In genomic region chr4:29085748-29086147, GRCh38 we compare ENCODE assay signal across 28 cellular contexts.
"Had no signal": no experiment of that assay in that cellular context is flagged by ENCODE, and none has a peak within 500 bp of the region (broad histone marks: within the 10 kb centered on the region; RNA-seq: fewer than 3 reads in every experiment).

No MANE protein-coding gene starts in this region.

- H3K4me3 ChIP-seq: colonic mucosa, coronary artery, dorsolateral prefrontal cortex, esophagus muscularis mucosa, esophagus squamous epithelium, gastrocnemius medialis, gastroesophageal sphincter, heart left ventricle, heart right ventricle had no signal

- H3K27me3 ChIP-seq: colonic mucosa, dorsolateral prefrontal cortex, esophagus muscularis mucosa, esophagus squamous epithelium, foreskin keratinocyte, gastrocnemius medialis, gastroesophageal sphincter, heart left ventricle, heart right ventricle had no signal

- DNase-seq: colonic mucosa; cortex of kidney; dermis blood vessel endothelial cell; dorsolateral prefrontal cortex; effector CD4-positive, alpha-beta T cell; effector CD8-positive, alpha-beta T cell; effector memory CD4-positive, alpha-beta T cell; effector memory CD8-positive, alpha-beta T cell; endodermal cell; erythroblast; esophagus squamous epithelium; foreskin fibroblast; foreskin keratinocyte; foreskin melanocyte; gastrocnemius medialis; glutamatergic neuron; head of caudate nucleus; heart left ventricle; heart right ventricle had no signal

- H3K4me1 Mint-ChIP-seq: endodermal cell had no signal

- H3K36me3 ChIP-seq: colonic mucosa, esophagus muscularis mucosa, esophagus squamous epithelium, gastrocnemius medialis, gastroesophageal sphincter, heart left ventricle, heart right ventricle had no signal

- H3K9me3 ChIP-seq: colonic mucosa, esophagus muscularis mucosa, esophagus squamous epithelium, gastrocnemius medialis, gastroesophageal sphincter, heart left ventricle, heart right ventricle had no signal

- H3K9me3 Mint-ChIP-seq: dendritic cell treated with granulocyte-macrophage colony-stimulating factor and Interleukin-4, amounts not matched to agents 40 ng/mL and 50 ng/mL, for 4 days; effector memory CD8-positive, alpha-beta T cell; endodermal cell had no signal

- H3K4me1 ChIP-seq: colonic mucosa, esophagus muscularis mucosa, esophagus squamous epithelium, foreskin keratinocyte, gastrocnemius medialis, gastroesophageal sphincter, heart left ventricle, heart right ventricle had no signal

- H3K27ac Mint-ChIP-seq: dendritic cell treated with granulocyte-macrophage colony-stimulating factor and Interleukin-4, amounts not matched to agents 40 ng/mL and 50 ng/mL, for 4 days; effector memory CD8-positive, alpha-beta T cell; endodermal cell had no signal

- ATAC-seq: effector memory CD8-positive, alpha-beta T cell; esophagus mucosa; foreskin keratinocyte; gastrocnemius medialis; gastroesophageal sphincter; heart left ventricle; heart right ventricle had no signal

- FAIRE-seq: colon, endometrium, endothelial cell of umbilical vein had no signal

- H3K4me3 Mint-ChIP-seq: dendritic cell treated with granulocyte-macrophage colony-stimulating factor and Interleukin-4, amounts not matched to agents 40 ng/mL and 50 ng/mL, for 4 days; effector memory CD8-positive, alpha-beta T cell; endodermal cell had no signal

- H3K27me3 Mint-ChIP-seq: dendritic cell treated with granulocyte-macrophage colony-stimulating factor and Interleukin-4, amounts not matched to agents 40 ng/mL and 50 ng/mL, for 4 days; effector memory CD8-positive, alpha-beta T cell had no signal

- H3K27ac ChIP-seq: colonic mucosa, coronary artery, dorsolateral prefrontal cortex, epithelial cell of prostate, esophagus muscularis mucosa, esophagus squamous epithelium, foreskin keratinocyte, gastrocnemius medialis, gastroesophageal sphincter, heart left ventricle, heart right ventricle had no signal
